Comparison of ENCODE assay signal across 25 cellular contexts in genomic region chr2:62203459-62203858, GRCh38. TPM values are rescaled to one million over a fixed set of nuclear protein-coding genes. Genes with fewer than 3 reads are reported as not detected.
A peak's percentile ranks its signal among the peaks of the same experiment; 100 is the strongest.
DNase-seq lines count a peak whose midpoint lies in the region; ATAC-seq and TF ChIP-seq lines count a peak whose summit lies in the region.
"Had no signal": no experiment of that assay in that cellular context is flagged by ENCODE, and none has a peak within 500 bp of the region (broad histone marks: within the 10 kb centered on the region; RNA-seq: fewer than 3 reads in every experiment).

No MANE protein-coding gene starts in this region.

- no peaks in the 10 kb centered on the region for H3K9me3 Mint-ChIP-seq in activated CD4-positive, alpha-beta T cell treated with anti-CD3 and anti-CD28 coated beads, Interleukin-2, amount 10 ng/mL, durations not matched to agents 24 days and 14 days
- H3K9me3 Mint-ChIP-seq in Caco-2 (ENCODE audit: unreplicated experiment) (no peaks in the 10 kb centered on the region), neural crest cell (no peaks in the 10 kb centered on the region)
- no peaks in the 10 kb centered on the region for H3K9me3 Mint-ChIP-seq in activated naive CD8-positive, alpha-beta T cell treated with anti-CD3 and anti-CD28 coated beads, Interleukin-2, amount 10 ng/mL, durations not matched to agents 7 days and 5 days
- H3K9me3 Mint-ChIP-seq: nephron progenitor cell had no signal

- no peaks in the 10 kb centered on the region for H3K27me3 ChIP-seq in Caco-2 (replicated peaks; ENCODE audit: control insufficient read depth, insufficient read depth, low read length)
- H3K27me3 ChIP-seq: brain microvascular endothelial cell, heart right ventricle, upper lobe of right lung had no signal

- peaks cover 25% of the 10 kb centered on the region for H3K36me3 Mint-ChIP-seq in activated CD4-positive, alpha-beta T cell treated with anti-CD3 and anti-CD28 coated beads, Interleukin-2, amount 10 ng/mL, durations not matched to agents 24 days and 14 days (ENCODE audit: low read depth)
- peaks cover 48% of the 10 kb centered on the region for H3K36me3 Mint-ChIP-seq in Caco-2 (ENCODE audit: insufficient read depth, unreplicated experiment)
- H3K36me3 Mint-ChIP-seq in activated naive CD8-positive, alpha-beta T cell treated with anti-CD3 and anti-CD28 coated beads, Interleukin-2, amount 10 ng/mL, durations not matched to agents 7 days and 5 days: peaks cover 30% of the 10 kb centered on the region
- no peaks in the 10 kb centered on the region for H3K36me3 Mint-ChIP-seq in neural crest cell (ENCODE audit: low read depth)

- no peak for DNase-seq in activated CD4-positive, alpha-beta T cell treated with anti-CD3 and anti-CD28 coated beads, Interleukin-2, amount 10 ng/mL, durations not matched to agents 24 days and 14 days
- DNase-seq in activated CD4-positive, alpha-beta T cell treated with anti-CD3 and anti-CD28 coated beads, Interleukin-2, amount 50 U/mL, for 48 hours: no peak
- no peak for DNase-seq in Caco-2
- no peak for DNase-seq in activated naive CD8-positive, alpha-beta T cell treated with anti-CD3 and anti-CD28 coated beads, Interleukin-2, amount 10 ng/mL, durations not matched to agents 7 days and 5 days
- DNase-seq in neural crest cell (ENCODE audit: low read depth, low spot score): no peak
- no peak for DNase-seq in GDM1 (lab: John Stamatoyannopoulos, UW)
- no peak for DNase-seq in NCI-H2227 (lab: John Stamatoyannopoulos, UW; ENCODE audit: unreplicated experiment)
- DNase-seq: activated CD4-positive, alpha-beta T cell treated with anti-CD3 and anti-CD28 coated beads for 1 hour; activated CD8-positive, alpha-beta memory T cell treated with anti-CD3 and anti-CD28 coated beads, Interleukin-2, amount 50 U/mL, for 4 hours; activated gamma-delta T cell treated with Interleukin-2 at 50 U/mL for 16 hours; brain microvascular endothelial cell; heart right ventricle; Kasumi-1; NCI-H1105; NCI-H2081 treated with DMSO at 0.1 percent for 48 hours; NCI-H524 treated with DMSO at 0.1 percent for 48 hours; nephron progenitor cell; psoas muscle; SK-N-SH; stimulated activated CD4-positive, alpha-beta T cell treated with anti-CD3 and anti-CD28 coated beads, Interleukin-2, amount 100 ng/mL, for 48 hours; upper lobe of right lung had no signal

- TF ChIP-seq CTCF in Caco-2 (IDR thresholded peaks at IDR 0.05; ENCODE audit: insufficient read depth in 1 of 2, low read depth in 1 of 2, low read length in 1 of 2, severe bottlenecking in 1 of 2, unreplicated experiment in 1 of 2) (no peak), neural crest cell (conservative IDR thresholded peaks at IDR 0.05) (no peak)

- CTCF ChIA-PET in Caco-2 (lab: Charles Lee): no interaction called here

- H3K4me1 ChIP-seq in Caco-2: peaks cover 10% of the 10 kb centered on the region

- BruUV-seq in Caco-2 (replicated peaks; lab: Mats Ljungman, UMichigan): no TSS peak

- peak overlapping the region; percentile 11 for H3K4me3 Mint-ChIP-seq in activated CD4-positive, alpha-beta T cell treated with anti-CD3 and anti-CD28 coated beads, Interleukin-2, amount 10 ng/mL, durations not matched to agents 24 days and 14 days
- H3K4me3 Mint-ChIP-seq in Caco-2 (ENCODE audit: unreplicated experiment) (no peak overlapping the region), neural crest cell (peak overlapping the region; percentile 10)
- H3K4me3 Mint-ChIP-seq in activated naive CD8-positive, alpha-beta T cell treated with anti-CD3 and anti-CD28 coated beads, Interleukin-2, amount 10 ng/mL, durations not matched to agents 7 days and 5 days: peak overlapping the region; percentile 87
- H3K4me3 Mint-ChIP-seq: B cell, nephron progenitor cell had no signal

- H3K27ac Mint-ChIP-seq in activated CD4-positive, alpha-beta T cell treated with anti-CD3 and anti-CD28 coated beads, Interleukin-2, amount 10 ng/mL, durations not matched to agents 24 days and 14 days: peak overlapping the region; percentile 60
- H3K27ac Mint-ChIP-seq in Caco-2 (ENCODE audit: unreplicated experiment) (peak overlapping the region; percentile 5), neural crest cell (ENCODE audit: unreplicated experiment) (no peak overlapping the region)
- peak overlapping the region; percentile 95 for H3K27ac Mint-ChIP-seq in activated naive CD8-positive, alpha-beta T cell treated with anti-CD3 and anti-CD28 coated beads, Interleukin-2, amount 10 ng/mL, durations not matched to agents 7 days and 5 days
- H3K27ac Mint-ChIP-seq: B cell had no signal

- H3K4me1 Mint-ChIP-seq in activated CD4-positive, alpha-beta T cell treated with anti-CD3 and anti-CD28 coated beads, Interleukin-2, amount 10 ng/mL, durations not matched to agents 24 days and 14 days: peaks cover 74% of the 10 kb centered on the region
- peaks cover 56% of the 10 kb centered on the region for H3K4me1 Mint-ChIP-seq in Caco-2 (ENCODE audit: low read depth, unreplicated experiment)
- H3K4me1 Mint-ChIP-seq in activated naive CD8-positive, alpha-beta T cell treated with anti-CD3 and anti-CD28 coated beads, Interleukin-2, amount 10 ng/mL, durations not matched to agents 7 days and 5 days: peaks cover 78% of the 10 kb centered on the region
- H3K4me1 Mint-ChIP-seq in neural crest cell: peaks cover 20% of the 10 kb centered on the region

- no peaks in the 10 kb centered on the region for H3K36me3 ChIP-seq in Caco-2 (ENCODE audit: control insufficient read depth, insufficient read depth, low read length)
- H3K36me3 ChIP-seq: brain microvascular endothelial cell, upper lobe of right lung had no signal

- ATAC-seq in activated naive CD8-positive, alpha-beta T cell treated with anti-CD3 and anti-CD28 coated beads, Interleukin-2, amount 10 ng/mL, durations not matched to agents 7 days and 5 days (ENCODE audit: low read depth): no peak
- no peak for ATAC-seq in GM18873 (IDR thresholded peaks at IDR 0.05; ENCODE audit: low FRiP score, unreplicated experiment)
- ATAC-seq: left lobe of liver, psoas muscle, upper lobe of right lung had no signal

- POLR2A ChIA-PET in Caco-2 (lab: Charles Lee): no interaction called here
- POLR2A ChIA-PET in activated naive CD8-positive, alpha-beta T cell treated with anti-CD3 and anti-CD28 coated beads, Interleukin-2, amount 10 ng/mL, durations not matched to agents 7 days and 5 days (lab: Charles Lee): no interaction called here

- H3K27me3 Mint-ChIP-seq in activated CD4-positive, alpha-beta T cell treated with anti-CD3 and anti-CD28 coated beads, Interleukin-2, amount 10 ng/mL, durations not matched to agents 24 days and 14 days: no peaks in the 10 kb centered on the region
- H3K27me3 Mint-ChIP-seq in Caco-2 (ENCODE audit: insufficient read depth, unreplicated experiment) (no peaks in the 10 kb centered on the region), neural crest cell (ENCODE audit: low read depth) (no peaks in the 10 kb centered on the region)
- no peaks in the 10 kb centered on the region for H3K27me3 Mint-ChIP-seq in activated naive CD8-positive, alpha-beta T cell treated with anti-CD3 and anti-CD28 coated beads, Interleukin-2, amount 10 ng/mL, durations not matched to agents 7 days and 5 days
- H3K27me3 Mint-ChIP-seq: B cell had no signal

- H3K9me3 ChIP-seq in Caco-2: no peaks in the 10 kb centered on the region
- H3K9me3 ChIP-seq: heart right ventricle, psoas muscle, SK-N-SH, upper lobe of right lung had no signal

- no peak overlapping the region for H3K4me3 ChIP-seq in Caco-2 (ENCODE audit: low read depth, low read length)
- H3K4me3 ChIP-seq: heart right ventricle, psoas muscle, skin epidermis, upper lobe of right lung had no signal

- intact Hi-C loops in activated CD4-positive, alpha-beta T cell treated with anti-CD3 and anti-CD28 coated beads, Interleukin-2, amount 10 ng/mL, durations not matched to agents 24 days and 14 days (cut with micrococcal nuclease): loop anchor here (2.0 kb wide), 1 partner anchor 13 kb away; no protein-coding TSS in a partner anchor
- intact Hi-C loops in Caco-2 (cut with micrococcal nuclease; ENCODE audit: unreplicated experiment): no loop called here

RNA-seq across cellular contexts. Expression of gene B3GNT2, which starts 7.5 kb away (rescaled TPM):
- total RNA-seq in activated CD4-positive, alpha-beta T cell treated with anti-CD3 and anti-CD28 coated beads, Interleukin-2, amount 10 ng/mL, durations not matched to agents 24 days and 14 days: 30.4 and 30.9 TPM in 2 replicates
- total RNA-seq in Caco-2 (2022) (47.4 and 50.5 TPM in 2 replicates), neural crest cell (7.2 and 7.7 TPM in 2 replicates)
- total RNA-seq in activated naive CD8-positive, alpha-beta T cell treated with anti-CD3 and anti-CD28 coated beads, Interleukin-2, amount 10 ng/mL, durations not matched to agents 7 days and 5 days: 10 to 100 TPM; 45.5 to 46.0 TPM
